ENCODE assay signal across 24 cellular contexts in the genomic region with DNA sequence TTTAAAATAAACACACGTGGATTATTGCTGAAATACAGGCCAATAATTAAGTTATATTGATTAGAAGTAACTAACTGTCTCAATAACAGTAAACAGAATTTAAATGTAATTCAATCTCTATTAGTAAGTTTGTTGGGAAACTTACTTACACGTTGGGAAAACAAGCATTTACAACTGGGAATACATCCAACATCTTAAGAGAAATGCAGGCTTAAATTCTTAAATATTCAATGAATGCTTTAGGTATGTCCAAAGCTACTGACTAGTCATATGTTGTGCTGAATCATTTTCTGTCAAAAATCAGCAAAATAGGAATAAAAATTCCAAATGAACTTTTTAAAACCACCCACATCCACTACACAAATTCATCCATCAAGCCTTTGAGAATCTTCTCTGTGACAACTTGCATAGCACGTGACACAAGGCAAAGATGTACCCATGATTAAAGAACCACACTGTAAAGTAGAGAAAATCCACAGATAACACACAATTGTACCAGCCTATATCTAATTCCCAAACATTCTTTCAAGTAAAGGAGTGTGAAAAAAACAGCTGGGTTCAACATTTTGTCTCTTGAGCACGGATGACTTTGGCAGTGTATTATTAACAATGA.
"Had no signal": no experiment of that assay in that cellular context is flagged by ENCODE, and none has a peak within 500 bp of the region (broad histone marks: within the 10 kb centered on the region; RNA-seq: fewer than 3 reads in every experiment).

No MANE protein-coding gene starts in this region.

- H3K4me3 Mint-ChIP-seq: IgD-negative memory B cell had no signal

- ATAC-seq: K562 had no signal

- H3K27ac ChIP-seq: HL-60, KMS-11, SJSA1, SK-N-MC had no signal

- H3K27ac Mint-ChIP-seq: IgD-negative memory B cell had no signal

- H3K36me3 ChIP-seq: SJSA1 had no signal

- H3K4me2 ChIP-seq: KMS-11 had no signal

- H3K27me3 Mint-ChIP-seq: IgD-negative memory B cell had no signal

- H3K4me1 Mint-ChIP-seq: IgD-negative memory B cell had no signal

- H3K9me3 ChIP-seq: SJSA1 had no signal

- H3K4me3 ChIP-seq: K562, SJSA1, SK-N-MC had no signal

- H3K9ac ChIP-seq: KMS-11 had no signal

- H3K4me1 ChIP-seq: SJSA1 had no signal

- H3K27me3 ChIP-seq: SJSA1 had no signal

- DNase-seq: Kasumi-1, MV-4-11, NCI-H1048, NCI-H1105 treated with DMSO at 0.1 percent for 48 hours, NCI-H1436, NCI-H187, NCI-H2029, NCI-H2081 treated with DMSO at 0.1 percent for 48 hours, NCI-H2171, NCI-H226, NCI-H446, NCI-H510A, NCI-H524 treated with DMSO at 0.1 percent for 48 hours, NCI-H69, NCI-H774, Right ventricle myocardium superior, RPMI8226, SIG-M5 had no signal
